Comparison of ENCODE assay signal across 1 cellular context in the genomic region with DNA sequence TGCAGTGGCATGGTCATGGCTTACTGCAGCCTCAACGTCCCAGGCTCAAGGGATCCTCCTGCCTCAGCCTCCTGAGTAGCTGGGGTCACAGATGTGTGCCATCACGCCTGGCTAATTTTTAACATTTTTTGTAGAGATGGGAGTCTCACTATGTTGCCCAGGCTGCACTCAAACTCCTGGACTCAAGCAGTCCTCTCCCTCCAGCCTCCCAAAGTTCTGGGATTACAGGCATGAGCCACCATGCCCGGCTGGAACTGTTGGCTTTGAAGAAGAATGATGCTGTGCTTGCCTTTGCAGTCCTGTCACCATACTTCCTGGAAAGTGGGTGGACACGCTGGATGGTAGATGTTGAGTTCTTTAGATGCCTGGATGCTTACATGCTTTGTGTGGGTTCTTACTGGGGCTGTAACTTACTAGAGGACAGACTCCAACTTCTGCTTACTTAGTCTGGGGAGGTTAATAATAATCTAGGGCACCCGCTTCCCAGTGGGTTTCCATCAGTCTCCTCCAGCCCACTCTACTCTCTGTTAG.
TF ChIP-seq lines count a peak whose summit lies in the region.

No MANE protein-coding gene starts in this region.

TF ChIP-seq in HepG2, 621 proteins besides CTCF, POLR2A, EP300 and RAD21:
- no peak for TF ChIP-seq TARDBP (CRISPR knock-in tag; IDR thresholded peaks at IDR 0.05)
- peak; percentile 87 for TF ChIP-seq ZNF121 (CRISPR knock-in tag; IDR thresholded peaks at IDR 0.05)
- TF ChIP-seq BCL6 (CRISPR knock-in tag; IDR thresholded peaks at IDR 0.05): 0 out of 2 replicates have a peak, but pooled peaks have one; percentile 23
- TF ChIP-seq, protein P1, sequence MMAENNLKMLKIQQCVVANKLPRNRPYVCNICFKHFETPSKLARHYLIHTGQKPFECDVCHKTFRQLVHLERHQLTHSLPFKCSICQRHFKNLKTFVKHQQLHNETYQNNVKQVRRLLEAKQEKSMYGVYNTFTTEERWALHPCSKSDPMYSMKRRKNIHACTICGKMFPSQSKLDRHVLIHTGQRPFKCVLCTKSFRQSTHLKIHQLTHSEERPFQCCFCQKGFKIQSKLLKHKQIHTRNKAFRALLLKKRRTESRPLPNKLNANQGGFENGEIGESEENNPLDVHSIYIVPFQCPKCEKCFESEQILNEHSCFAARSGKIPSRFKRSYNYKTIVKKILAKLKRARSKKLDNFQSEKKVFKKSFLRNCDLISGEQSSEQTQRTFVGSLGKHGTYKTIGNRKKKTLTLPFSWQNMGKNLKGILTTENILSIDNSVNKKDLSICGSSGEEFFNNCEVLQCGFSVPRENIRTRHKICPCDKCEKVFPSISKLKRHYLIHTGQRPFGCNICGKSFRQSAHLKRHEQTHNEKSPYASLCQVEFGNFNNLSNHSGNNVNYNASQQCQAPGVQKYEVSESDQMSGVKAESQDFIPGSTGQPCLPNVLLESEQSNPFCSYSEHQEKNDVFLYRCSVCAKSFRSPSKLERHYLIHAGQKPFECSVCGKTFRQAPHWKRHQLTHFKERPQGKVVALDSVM (CRISPR knock-in tag; IDR thresholded peaks at IDR 0.05): peak; percentile 56; the same call in 1 of the 2 replicates
